ENCODE assay signal across 1 cellular context in genomic region chr4:110064295-110064694, GRCh38.
TF ChIP-seq lines count a peak whose summit lies in the region.

No MANE protein-coding gene starts in this region.

TF ChIP-seq in HepG2, 621 proteins besides CTCF, POLR2A, EP300 and RAD21 (continued from another document and continues in another):
- TF ChIP-seq SOX6 (IDR thresholded peaks at IDR 0.05) (no peak), SOX6 (CRISPR knock-in tag; IDR thresholded peaks at IDR 0.05) (peak; percentile 75), FOXA3 (CRISPR knock-in tag; IDR thresholded peaks at IDR 0.05) (peak; percentile 58), HIVEP1 (CRISPR knock-in tag; IDR thresholded peaks at IDR 0.05) (no peak), RCOR2 (CRISPR knock-in tag; IDR thresholded peaks at IDR 0.05) (0 out of 2 replicates have a peak, but pooled peaks have one; percentile 40), TBX2 (CRISPR knock-in tag; IDR thresholded peaks at IDR 0.05; ENCODE audit: borderline replicate concordance) (0 out of 2 replicates have a peak, but pooled peaks have one; percentile 30), BCL6 (CRISPR knock-in tag; IDR thresholded peaks at IDR 0.05) (peak; percentile 28; the same call in 1 of the 2 replicates), HOXA3 (CRISPR knock-in tag; IDR thresholded peaks at IDR 0.05) (0 out of 2 replicates have a peak, but pooled peaks have one; percentile 23), ZMYM4 (CRISPR knock-in tag; IDR thresholded peaks at IDR 0.05) (peak; percentile 67), ZNF10 (CRISPR knock-in tag; IDR thresholded peaks at IDR 0.05; ENCODE audit: borderline replicate concordance, low read depth) (no peak), RXRB (CRISPR knock-in tag; IDR thresholded peaks at IDR 0.05; ENCODE audit: borderline replicate concordance) (peak; percentile 38; the same call in 1 of the 2 replicates), HNF4A (CRISPR knock-in tag; IDR thresholded peaks at IDR 0.05) (peak; percentile 86), ZNF768 (CRISPR knock-in tag; IDR thresholded peaks at IDR 0.05) (no peak), FOXJ3 (CRISPR knock-in tag; IDR thresholded peaks at IDR 0.05; ENCODE audit: borderline replicate concordance) (peak; percentile 39; the same call in 1 of the 2 replicates), BRF2 (CRISPR knock-in tag; IDR thresholded peaks at IDR 0.05) (no peak), RARA (CRISPR knock-in tag; IDR thresholded peaks at IDR 0.05) (peak; percentile 58), ZSCAN22 (CRISPR knock-in tag; IDR thresholded peaks at IDR 0.05) (no peak), TCF7 (IDR thresholded peaks at IDR 0.05; ENCODE audit: low read depth) (no peak), SALL1 (CRISPR knock-in tag; IDR thresholded peaks at IDR 0.05) (peak; percentile 55), ZNF282 (IDR thresholded peaks at IDR 0.05; ENCODE audit: partially characterized antibody) (no peak), TAF15 (IDR thresholded peaks at IDR 0.05; ENCODE audit: low read depth, low read length, poor library complexity, severe bottlenecking) (no peak), FOXP1 (IDR thresholded peaks at IDR 0.05) (no peak), FOXP1 (CRISPR knock-in tag; IDR thresholded peaks at IDR 0.05) (peak; percentile 40; the same call in 1 of the 2 replicates), POLR2AphosphoS5 (IDR thresholded peaks at IDR 0.05; ENCODE audit: low read depth, low read length) (no peak), PATZ1 (CRISPR knock-in tag; IDR thresholded peaks at IDR 0.05) (peak; percentile 38; the same call in 1 of the 2 replicates)
- TF ChIP-seq, protein P1, sequence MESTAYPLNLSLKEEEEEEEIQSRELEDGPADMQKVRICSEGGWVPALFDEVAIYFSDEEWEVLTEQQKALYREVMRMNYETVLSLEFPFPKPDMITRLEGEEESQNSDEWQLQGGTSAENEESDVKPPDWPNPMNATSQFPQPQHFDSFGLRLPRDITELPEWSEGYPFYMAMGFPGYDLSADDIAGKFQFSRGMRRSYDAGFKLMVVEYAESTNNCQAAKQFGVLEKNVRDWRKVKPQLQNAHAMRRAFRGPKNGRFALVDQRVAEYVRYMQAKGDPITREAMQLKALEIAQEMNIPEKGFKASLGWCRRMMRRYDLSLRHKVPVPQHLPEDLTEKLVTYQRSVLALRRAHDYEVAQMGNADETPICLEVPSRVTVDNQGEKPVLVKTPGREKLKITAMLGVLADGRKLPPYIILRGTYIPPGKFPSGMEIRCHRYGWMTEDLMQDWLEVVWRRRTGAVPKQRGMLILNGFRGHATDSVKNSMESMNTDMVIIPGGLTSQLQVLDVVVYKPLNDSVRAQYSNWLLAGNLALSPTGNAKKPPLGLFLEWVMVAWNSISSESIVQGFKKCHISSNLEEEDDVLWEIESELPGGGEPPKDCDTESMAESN (CRISPR knock-in tag; conservative IDR thresholded peaks at IDR 0.05), result 0 out of 2 replicates have a peak, but pooled peaks have one; percentile 34
- TF ChIP-seq, protein P2, sequence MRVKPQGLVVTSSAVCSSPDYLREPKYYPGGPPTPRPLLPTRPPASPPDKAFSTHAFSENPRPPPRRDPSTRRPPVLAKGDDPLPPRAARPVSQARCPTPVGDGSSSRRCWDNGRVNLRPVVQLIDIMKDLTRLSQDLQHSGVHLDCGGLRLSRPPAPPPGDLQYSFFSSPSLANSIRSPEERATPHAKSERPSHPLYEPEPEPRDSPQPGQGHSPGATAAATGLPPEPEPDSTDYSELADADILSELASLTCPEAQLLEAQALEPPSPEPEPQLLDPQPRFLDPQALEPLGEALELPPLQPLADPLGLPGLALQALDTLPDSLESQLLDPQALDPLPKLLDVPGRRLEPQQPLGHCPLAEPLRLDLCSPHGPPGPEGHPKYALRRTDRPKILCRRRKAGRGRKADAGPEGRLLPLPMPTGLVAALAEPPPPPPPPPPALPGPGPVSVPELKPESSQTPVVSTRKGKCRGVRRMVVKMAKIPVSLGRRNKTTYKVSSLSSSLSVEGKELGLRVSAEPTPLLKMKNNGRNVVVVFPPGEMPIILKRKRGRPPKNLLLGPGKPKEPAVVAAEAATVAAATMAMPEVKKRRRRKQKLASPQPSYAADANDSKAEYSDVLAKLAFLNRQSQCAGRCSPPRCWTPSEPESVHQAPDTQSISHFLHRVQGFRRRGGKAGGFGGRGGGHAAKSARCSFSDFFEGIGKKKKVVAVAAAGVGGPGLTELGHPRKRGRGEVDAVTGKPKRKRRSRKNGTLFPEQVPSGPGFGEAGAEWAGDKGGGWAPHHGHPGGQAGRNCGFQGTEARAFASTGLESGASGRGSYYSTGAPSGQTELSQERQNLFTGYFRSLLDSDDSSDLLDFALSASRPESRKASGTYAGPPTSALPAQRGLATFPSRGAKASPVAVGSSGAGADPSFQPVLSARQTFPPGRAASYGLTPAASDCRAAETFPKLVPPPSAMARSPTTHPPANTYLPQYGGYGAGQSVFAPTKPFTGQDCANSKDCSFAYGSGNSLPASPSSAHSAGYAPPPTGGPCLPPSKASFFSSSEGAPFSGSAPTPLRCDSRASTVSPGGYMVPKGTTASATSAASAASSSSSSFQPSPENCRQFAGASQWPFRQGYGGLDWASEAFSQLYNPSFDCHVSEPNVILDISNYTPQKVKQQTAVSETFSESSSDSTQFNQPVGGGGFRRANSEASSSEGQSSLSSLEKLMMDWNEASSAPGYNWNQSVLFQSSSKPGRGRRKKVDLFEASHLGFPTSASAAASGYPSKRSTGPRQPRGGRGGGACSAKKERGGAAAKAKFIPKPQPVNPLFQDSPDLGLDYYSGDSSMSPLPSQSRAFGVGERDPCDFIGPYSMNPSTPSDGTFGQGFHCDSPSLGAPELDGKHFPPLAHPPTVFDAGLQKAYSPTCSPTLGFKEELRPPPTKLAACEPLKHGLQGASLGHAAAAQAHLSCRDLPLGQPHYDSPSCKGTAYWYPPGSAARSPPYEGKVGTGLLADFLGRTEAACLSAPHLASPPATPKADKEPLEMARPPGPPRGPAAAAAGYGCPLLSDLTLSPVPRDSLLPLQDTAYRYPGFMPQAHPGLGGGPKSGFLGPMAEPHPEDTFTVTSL (CRISPR knock-in tag; IDR thresholded peaks at IDR 0.05; ENCODE audit: borderline replicate concordance), result peak; percentile 58; the same call in 1 of the 2 replicates
- TF ChIP-seq, protein P3, sequence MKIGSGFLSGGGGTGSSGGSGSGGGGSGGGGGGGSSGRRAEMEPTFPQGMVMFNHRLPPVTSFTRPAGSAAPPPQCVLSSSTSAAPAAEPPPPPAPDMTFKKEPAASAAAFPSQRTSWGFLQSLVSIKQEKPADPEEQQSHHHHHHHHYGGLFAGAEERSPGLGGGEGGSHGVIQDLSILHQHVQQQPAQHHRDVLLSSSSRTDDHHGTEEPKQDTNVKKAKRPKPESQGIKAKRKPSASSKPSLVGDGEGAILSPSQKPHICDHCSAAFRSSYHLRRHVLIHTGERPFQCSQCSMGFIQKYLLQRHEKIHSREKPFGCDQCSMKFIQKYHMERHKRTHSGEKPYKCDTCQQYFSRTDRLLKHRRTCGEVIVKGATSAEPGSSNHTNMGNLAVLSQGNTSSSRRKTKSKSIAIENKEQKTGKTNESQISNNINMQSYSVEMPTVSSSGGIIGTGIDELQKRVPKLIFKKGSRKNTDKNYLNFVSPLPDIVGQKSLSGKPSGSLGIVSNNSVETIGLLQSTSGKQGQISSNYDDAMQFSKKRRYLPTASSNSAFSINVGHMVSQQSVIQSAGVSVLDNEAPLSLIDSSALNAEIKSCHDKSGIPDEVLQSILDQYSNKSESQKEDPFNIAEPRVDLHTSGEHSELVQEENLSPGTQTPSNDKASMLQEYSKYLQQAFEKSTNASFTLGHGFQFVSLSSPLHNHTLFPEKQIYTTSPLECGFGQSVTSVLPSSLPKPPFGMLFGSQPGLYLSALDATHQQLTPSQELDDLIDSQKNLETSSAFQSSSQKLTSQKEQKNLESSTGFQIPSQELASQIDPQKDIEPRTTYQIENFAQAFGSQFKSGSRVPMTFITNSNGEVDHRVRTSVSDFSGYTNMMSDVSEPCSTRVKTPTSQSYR (CRISPR knock-in tag; IDR thresholded peaks at IDR 0.05; ENCODE audit: borderline replicate concordance), result peak; percentile 89
- TF ChIP-seq, protein P4, sequence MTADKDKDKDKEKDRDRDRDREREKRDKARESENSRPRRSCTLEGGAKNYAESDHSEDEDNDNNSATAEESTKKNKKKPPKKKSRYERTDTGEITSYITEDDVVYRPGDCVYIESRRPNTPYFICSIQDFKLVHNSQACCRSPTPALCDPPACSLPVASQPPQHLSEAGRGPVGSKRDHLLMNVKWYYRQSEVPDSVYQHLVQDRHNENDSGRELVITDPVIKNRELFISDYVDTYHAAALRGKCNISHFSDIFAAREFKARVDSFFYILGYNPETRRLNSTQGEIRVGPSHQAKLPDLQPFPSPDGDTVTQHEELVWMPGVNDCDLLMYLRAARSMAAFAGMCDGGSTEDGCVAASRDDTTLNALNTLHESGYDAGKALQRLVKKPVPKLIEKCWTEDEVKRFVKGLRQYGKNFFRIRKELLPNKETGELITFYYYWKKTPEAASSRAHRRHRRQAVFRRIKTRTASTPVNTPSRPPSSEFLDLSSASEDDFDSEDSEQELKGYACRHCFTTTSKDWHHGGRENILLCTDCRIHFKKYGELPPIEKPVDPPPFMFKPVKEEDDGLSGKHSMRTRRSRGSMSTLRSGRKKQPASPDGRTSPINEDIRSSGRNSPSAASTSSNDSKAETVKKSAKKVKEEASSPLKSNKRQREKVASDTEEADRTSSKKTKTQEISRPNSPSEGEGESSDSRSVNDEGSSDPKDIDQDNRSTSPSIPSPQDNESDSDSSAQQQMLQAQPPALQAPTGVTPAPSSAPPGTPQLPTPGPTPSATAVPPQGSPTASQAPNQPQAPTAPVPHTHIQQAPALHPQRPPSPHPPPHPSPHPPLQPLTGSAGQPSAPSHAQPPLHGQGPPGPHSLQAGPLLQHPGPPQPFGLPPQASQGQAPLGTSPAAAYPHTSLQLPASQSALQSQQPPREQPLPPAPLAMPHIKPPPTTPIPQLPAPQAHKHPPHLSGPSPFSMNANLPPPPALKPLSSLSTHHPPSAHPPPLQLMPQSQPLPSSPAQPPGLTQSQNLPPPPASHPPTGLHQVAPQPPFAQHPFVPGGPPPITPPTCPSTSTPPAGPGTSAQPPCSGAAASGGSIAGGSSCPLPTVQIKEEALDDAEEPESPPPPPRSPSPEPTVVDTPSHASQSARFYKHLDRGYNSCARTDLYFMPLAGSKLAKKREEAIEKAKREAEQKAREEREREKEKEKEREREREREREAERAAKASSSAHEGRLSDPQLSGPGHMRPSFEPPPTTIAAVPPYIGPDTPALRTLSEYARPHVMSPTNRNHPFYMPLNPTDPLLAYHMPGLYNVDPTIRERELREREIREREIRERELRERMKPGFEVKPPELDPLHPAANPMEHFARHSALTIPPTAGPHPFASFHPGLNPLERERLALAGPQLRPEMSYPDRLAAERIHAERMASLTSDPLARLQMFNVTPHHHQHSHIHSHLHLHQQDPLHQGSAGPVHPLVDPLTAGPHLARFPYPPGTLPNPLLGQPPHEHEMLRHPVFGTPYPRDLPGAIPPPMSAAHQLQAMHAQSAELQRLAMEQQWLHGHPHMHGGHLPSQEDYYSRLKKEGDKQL (CRISPR knock-in tag; IDR thresholded peaks at IDR 0.05; ENCODE audit: low read depth), result 0 out of 2 replicates have a peak, but pooled peaks have one; percentile 24
- TF ChIP-seq, protein P5, sequence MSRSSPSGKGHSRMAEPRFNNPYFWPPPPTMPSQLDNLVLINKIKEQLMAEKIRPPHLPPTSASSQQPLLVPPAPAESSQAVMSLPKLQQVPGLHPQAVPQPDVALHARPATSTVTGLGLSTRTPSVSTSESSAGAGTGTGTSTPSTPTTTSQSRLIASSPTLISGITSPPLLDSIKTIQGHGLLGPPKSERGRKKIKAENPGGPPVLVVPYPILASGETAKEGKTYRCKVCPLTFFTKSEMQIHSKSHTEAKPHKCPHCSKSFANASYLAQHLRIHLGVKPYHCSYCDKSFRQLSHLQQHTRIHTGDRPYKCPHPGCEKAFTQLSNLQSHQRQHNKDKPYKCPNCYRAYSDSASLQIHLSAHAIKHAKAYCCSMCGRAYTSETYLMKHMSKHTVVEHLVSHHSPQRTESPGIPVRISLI (CRISPR knock-in tag; IDR thresholded peaks at IDR 0.05; ENCODE audit: borderline replicate concordance), result peak; percentile 68; the same call in 1 of the 2 replicates
- TF ChIP-seq, protein P6, sequence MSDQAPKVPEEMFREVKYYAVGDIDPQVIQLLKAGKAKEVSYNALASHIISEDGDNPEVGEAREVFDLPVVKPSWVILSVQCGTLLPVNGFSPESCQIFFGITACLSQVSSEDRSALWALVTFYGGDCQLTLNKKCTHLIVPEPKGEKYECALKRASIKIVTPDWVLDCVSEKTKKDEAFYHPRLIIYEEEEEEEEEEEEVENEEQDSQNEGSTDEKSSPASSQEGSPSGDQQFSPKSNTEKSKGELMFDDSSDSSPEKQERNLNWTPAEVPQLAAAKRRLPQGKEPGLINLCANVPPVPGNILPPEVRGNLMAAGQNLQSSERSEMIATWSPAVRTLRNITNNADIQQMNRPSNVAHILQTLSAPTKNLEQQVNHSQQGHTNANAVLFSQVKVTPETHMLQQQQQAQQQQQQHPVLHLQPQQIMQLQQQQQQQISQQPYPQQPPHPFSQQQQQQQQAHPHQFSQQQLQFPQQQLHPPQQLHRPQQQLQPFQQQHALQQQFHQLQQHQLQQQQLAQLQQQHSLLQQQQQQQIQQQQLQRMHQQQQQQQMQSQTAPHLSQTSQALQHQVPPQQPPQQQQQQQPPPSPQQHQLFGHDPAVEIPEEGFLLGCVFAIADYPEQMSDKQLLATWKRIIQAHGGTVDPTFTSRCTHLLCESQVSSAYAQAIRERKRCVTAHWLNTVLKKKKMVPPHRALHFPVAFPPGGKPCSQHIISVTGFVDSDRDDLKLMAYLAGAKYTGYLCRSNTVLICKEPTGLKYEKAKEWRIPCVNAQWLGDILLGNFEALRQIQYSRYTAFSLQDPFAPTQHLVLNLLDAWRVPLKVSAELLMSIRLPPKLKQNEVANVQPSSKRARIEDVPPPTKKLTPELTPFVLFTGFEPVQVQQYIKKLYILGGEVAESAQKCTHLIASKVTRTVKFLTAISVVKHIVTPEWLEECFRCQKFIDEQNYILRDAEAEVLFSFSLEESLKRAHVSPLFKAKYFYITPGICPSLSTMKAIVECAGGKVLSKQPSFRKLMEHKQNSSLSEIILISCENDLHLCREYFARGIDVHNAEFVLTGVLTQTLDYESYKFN (CRISPR knock-in tag; conservative IDR thresholded peaks at IDR 0.05), result peak; percentile 74
